Comparison of ENCODE assay signal across 23 cellular contexts in the genomic region with DNA sequence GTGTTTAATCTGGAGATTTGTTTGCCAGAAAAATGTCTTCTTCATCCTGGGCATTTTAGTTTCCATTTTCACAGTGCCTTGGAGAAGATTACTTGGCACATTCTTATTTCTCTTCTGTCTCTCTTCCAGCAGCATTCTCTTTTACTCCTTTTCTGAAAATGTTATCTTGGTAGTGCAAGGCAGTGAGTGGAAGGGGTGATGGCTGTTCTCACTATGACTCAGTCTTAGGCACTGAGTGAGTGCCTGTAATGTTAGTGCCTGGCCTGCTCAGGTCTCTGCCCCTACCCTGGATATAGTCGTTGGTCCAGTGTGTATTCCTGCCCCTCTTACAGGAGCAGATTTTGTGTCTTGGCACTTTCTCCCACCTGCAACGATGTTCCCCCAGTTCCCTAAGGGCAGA. TPM values are rescaled to one million over a fixed set of nuclear protein-coding genes. Genes with fewer than 3 reads are reported as not detected.
A peak's percentile ranks its signal among the peaks of the same experiment; 100 is the strongest.
DNase-seq lines count a peak whose midpoint lies in the region; ATAC-seq and TF ChIP-seq lines count a peak whose summit lies in the region.
"Had no signal": no experiment of that assay in that cellular context is flagged by ENCODE, and none has a peak within 500 bp of the region (broad histone marks: within the 10 kb centered on the region; RNA-seq: fewer than 3 reads in every experiment).

No MANE protein-coding gene starts in this region.

- H3K23ac ChIP-seq in mesenchymal stem cell (ENCODE audit: low read length in 2 of 2) = no peak overlapping the region

- H3K79me1 ChIP-seq in mesenchymal stem cell (replicated peaks; ENCODE audit: low read length, poor library complexity, severe bottlenecking) = no peaks in the 10 kb centered on the region

- WGBS in mesenchymal stem cell = 92% methylated on average over 2 of the region's 2 CpGs

- H3K9me3 Mint-ChIP-seq in natural killer cell treated with Interleukin-12 subunit alpha and Interleukin-12 subunit beta and Interleukin-15 and Interleukin-18, amount 100 ng/mL, for 72 hours = no peaks in the 10 kb centered on the region
- H3K9me3 Mint-ChIP-seq in natural killer cell = no peaks in the 10 kb centered on the region
- H3K9me3 Mint-ChIP-seq: CD8-positive, alpha-beta memory T cell; endodermal cell; GM23338; neural crest cell; T-helper 2 cell treated with Interferon-gamma antibody and Interleukin-4, amounts not matched to agents 5 μg/mL and 100 μg/mL, for 36 hours had no signal

- H3K18ac ChIP-seq in mesenchymal stem cell (ENCODE audit: low read depth in 1 of 2, low read length in 2 of 2) = peak overlapping the region in 1 of 2 experiments; percentile 16

- H3K27me3 ChIP-seq in mesenchymal stem cell (ENCODE audit: control insufficient read depth in 1 of 2, insufficient read depth in 1 of 2, low read length in 2 of 2) = no peaks in the 10 kb centered on the region
- H3K27me3 ChIP-seq: colonic mucosa, tibial nerve had no signal

- peak overlapping the region; percentile 55 for H4K8ac ChIP-seq in mesenchymal stem cell (ENCODE audit: low read length)

- peak overlapping the region in 1 of 2 experiments; percentile 45 for H2BK12ac ChIP-seq in mesenchymal stem cell (ENCODE audit: low read length in 2 of 2)

- no peak overlapping the region for H3K4ac ChIP-seq in mesenchymal stem cell (ENCODE audit: low read depth in 1 of 2, low read length in 2 of 2)

- H2BK120ac ChIP-seq in mesenchymal stem cell (ENCODE audit: low read depth, low read length) = no peak overlapping the region

- no peak overlapping the region for H3K9ac ChIP-seq in mesenchymal stem cell (ENCODE audit: low read length)

- no peak overlapping the region for H3K27ac Mint-ChIP-seq in natural killer cell treated with Interleukin-12 subunit alpha and Interleukin-12 subunit beta and Interleukin-15 and Interleukin-18, amount 100 ng/mL, for 72 hours
- H3K27ac Mint-ChIP-seq in natural killer cell = no peak overlapping the region
- H3K27ac Mint-ChIP-seq: endodermal cell; GM23338; progenitor cell of endocrine pancreas; T-helper 2 cell treated with Interferon-gamma antibody and Interleukin-4, amounts not matched to agents 5 μg/mL and 100 μg/mL, for 36 hours had no signal

- H3K4me2 ChIP-seq in mesenchymal stem cell (ENCODE audit: low read length, poor library complexity, severe bottlenecking) = no peak overlapping the region
- H3K4me2 ChIP-seq: GM23338 had no signal

- no peak overlapping the region for H2BK15ac ChIP-seq in mesenchymal stem cell (ENCODE audit: low read depth, poor library complexity, severe bottlenecking)

- DNase-seq in natural killer cell treated with Interleukin-12 subunit alpha and Interleukin-12 subunit beta and Interleukin-15 and Interleukin-18, amount 100 ng/mL, for 72 hours (ENCODE audit: low spot score) = no peak
- DNase-seq in natural killer cell = no peak
- peak; percentile 14 for DNase-seq in mesenchymal stem cell
- DNase-seq in substantia nigra (lab: John Stamatoyannopoulos, UW) = no peak
- DNase-seq in NCI-H2227 (lab: John Stamatoyannopoulos, UW; ENCODE audit: unreplicated experiment) = no peak
- DNase-seq: activated CD4-positive, alpha-beta T cell treated with anti-CD3 and anti-CD28 coated beads, Interleukin-2, amount 50 U/mL, for 4 hours; CD8-positive, alpha-beta memory T cell; colonic mucosa; DMS79 treated with DMSO at 0.1 percent for 48 hours; endodermal cell; mesendoderm; NCI-H1694 treated with DMSO at 0.1 percent for 48 hours; WERI-Rb-1 had no signal

- no peak overlapping the region for H2BK5ac ChIP-seq in mesenchymal stem cell (ENCODE audit: low read depth, low read length, poor library complexity, severe bottlenecking)

- H4K91ac ChIP-seq in mesenchymal stem cell (ENCODE audit: low read length) = peak overlapping the region; percentile 52

- TF ChIP-seq CTCF in natural killer cell (IDR thresholded peaks at IDR 0.05) = no peak

- H3K27ac ChIP-seq in mesenchymal stem cell (ENCODE audit: low read length, poor library complexity, severe bottlenecking) (no peak overlapping the region), substantia nigra (ENCODE audit: low read depth, low read length, poor library complexity, severe bottlenecking) (no peak overlapping the region)
- H3K27ac ChIP-seq: colonic mucosa, WERI-Rb-1 had no signal

- H3K14ac ChIP-seq in mesenchymal stem cell (ENCODE audit: low read length in 2 of 2) = no peak overlapping the region

- peaks cover 5 to 17% of the 10 kb centered on the region in 2 donors for H3K4me1 Mint-ChIP-seq in natural killer cell treated with Interleukin-12 subunit alpha and Interleukin-12 subunit beta and Interleukin-15 and Interleukin-18, amount 100 ng/mL, for 72 hours (ENCODE audit: low read depth in 2 of 2)
- no peaks in the 10 kb centered on the region for H3K4me1 Mint-ChIP-seq in natural killer cell
- H3K4me1 Mint-ChIP-seq: GM23338 had no signal

- no peaks in the 10 kb centered on the region for H3K9me3 ChIP-seq in mesenchymal stem cell (ENCODE audit: control insufficient read depth, low read length)
- H3K9me3 ChIP-seq: colonic mucosa, tibial nerve had no signal

- H3K27me3 Mint-ChIP-seq in natural killer cell treated with Interleukin-12 subunit alpha and Interleukin-12 subunit beta and Interleukin-15 and Interleukin-18, amount 100 ng/mL, for 72 hours = peaks cover 0 to 10% of the 10 kb centered on the region in 2 donors
- H3K27me3 Mint-ChIP-seq in natural killer cell (ENCODE audit: low read depth in 2 of 2) = peaks cover 16 to 29% of the 10 kb centered on the region in 2 donors
- H3K27me3 Mint-ChIP-seq: progenitor cell of endocrine pancreas had no signal

- H3K4me1 ChIP-seq in mesenchymal stem cell (ENCODE audit: control insufficient read depth, insufficient read depth, low read depth, low read length) = no peaks in the 10 kb centered on the region
- H3K4me1 ChIP-seq: colonic mucosa had no signal

- intact Hi-C loops in natural killer cell (cut with micrococcal nuclease) = no loop called here

- H3K4me3 ChIP-seq in mesenchymal stem cell (ENCODE audit: insufficient read depth in 1 of 2, low read depth in 1 of 2, low read length in 2 of 2) = no peak overlapping the region
- H3K4me3 ChIP-seq: colonic mucosa, GM23338, tibial nerve had no signal

- peak; percentile 62 to 81 for ATAC-seq in natural killer cell treated with Interleukin-12 subunit alpha and Interleukin-12 subunit beta and Interleukin-15 and Interleukin-18, amount 100 ng/mL, for 72 hours
- no peak for ATAC-seq in natural killer cell
- ATAC-seq in HG03432 (IDR thresholded peaks at IDR 0.05; ENCODE audit: unreplicated experiment) = peak; percentile 27
- no peak for ATAC-seq in HG02642 (IDR thresholded peaks at IDR 0.05; ENCODE audit: poor library complexity, unreplicated experiment)
- ATAC-seq: GM23338 had no signal

- H2AK5ac ChIP-seq in mesenchymal stem cell (ENCODE audit: low read length, severe bottlenecking) = no peak overlapping the region

- H3K4me3 Mint-ChIP-seq in natural killer cell treated with Interleukin-12 subunit alpha and Interleukin-12 subunit beta and Interleukin-15 and Interleukin-18, amount 100 ng/mL, for 72 hours = no peak overlapping the region
- no peak overlapping the region for H3K4me3 Mint-ChIP-seq in natural killer cell
- H3K4me3 Mint-ChIP-seq: endodermal cell; GM23338; neural crest cell; T-helper 2 cell treated with Interferon-gamma antibody and Interleukin-4, amounts not matched to agents 5 μg/mL and 100 μg/mL, for 36 hours had no signal

- H3K36me3 ChIP-seq in mesenchymal stem cell (ENCODE audit: control insufficient read depth in 1 of 2, insufficient read depth in 2 of 2, low read depth in 1 of 2, low read length in 2 of 2) = no peaks in the 10 kb centered on the region
- H3K36me3 ChIP-seq: colonic mucosa, tibial nerve, WERI-Rb-1 had no signal

- no peaks in the 10 kb centered on the region for H3K36me3 Mint-ChIP-seq in natural killer cell treated with Interleukin-12 subunit alpha and Interleukin-12 subunit beta and Interleukin-15 and Interleukin-18, amount 100 ng/mL, for 72 hours
- no peaks in the 10 kb centered on the region for H3K36me3 Mint-ChIP-seq in natural killer cell

- no peak overlapping the region for H2AFZ ChIP-seq in mesenchymal stem cell (ENCODE audit: low read depth, low read length)
- H2AFZ ChIP-seq: GM23338 had no signal

RNA-seq across cellular contexts. Expression of gene CLECL1, which starts 13.1 kb away (rescaled TPM):
- 1 to 10 TPM; 1.3 to 2.8 TPM for total RNA-seq in natural killer cell treated with Interleukin-12 subunit alpha and Interleukin-12 subunit beta and Interleukin-15 and Interleukin-18, amount 100 ng/mL, for 72 hours
- total RNA-seq in natural killer cell = 1 to 10 TPM in 1 of 3 donors, under 1 TPM in 2; 0.64 to 1.5 (median 0.72) TPM
- polyA plus RNA-seq in mesenchymal stem cell (2013, experiment 1 of 2) = not detected
- polyA plus RNA-seq in mesenchymal stem cell (2013, experiment 2 of 2) = not detected
- total RNA-seq: endodermal cell, fibroblast of lung, glomerular endothelial cell, GM23338, NCI-H460, neural crest cell, progenitor cell of endocrine pancreas, tibial nerve had no signal
- polyA plus RNA-seq: fibroblast of lung, GM23338 had no signal

RNA-seq across cellular contexts. Expression of gene CD69, which starts 40.9 kb away (rescaled TPM):
- 10 to 100 TPM; 53.6 to 55.6 TPM for total RNA-seq in natural killer cell treated with Interleukin-12 subunit alpha and Interleukin-12 subunit beta and Interleukin-15 and Interleukin-18, amount 100 ng/mL, for 72 hours
- 1,000 to 10,000 TPM in 1 of 3 donors, 100 to 1,000 TPM in 2; 739 to 1,541 (median 990) TPM for total RNA-seq in natural killer cell
- polyA plus RNA-seq in mesenchymal stem cell (2013, experiment 1 of 2) = 4.8 TPM
- polyA plus RNA-seq in mesenchymal stem cell (2013, experiment 2 of 2) = 5.2 TPM
- total RNA-seq: endodermal cell, fibroblast of lung, GM23338, NCI-H460, neural crest cell, progenitor cell of endocrine pancreas had no signal
- polyA plus RNA-seq: fibroblast of lung, GM23338 had no signal

RNA-seq across cellular contexts. Expression of gene CLEC2D, which starts 50.3 kb away (rescaled TPM):
- 100 to 1,000 TPM in 1 of 2 donors, 10 to 100 TPM in 1; 95.2 to 122 TPM for total RNA-seq in natural killer cell treated with Interleukin-12 subunit alpha and Interleukin-12 subunit beta and Interleukin-15 and Interleukin-18, amount 100 ng/mL, for 72 hours
- 100 to 1,000 TPM; 140 to 219 (median 209) TPM for total RNA-seq in natural killer cell
- 2.4 TPM for polyA plus RNA-seq in mesenchymal stem cell (2013, experiment 1 of 2)
- polyA plus RNA-seq in mesenchymal stem cell (2013, experiment 2 of 2) = 2.9 TPM

Comparison
In these comparisons a context has a peak if more than half of its experiments do, and no peak if none do; other contexts are left out.
1. ATAC-seq: peak in natural killer cell treated with Interleukin-12 subunit alpha and Interleukin-12 subunit beta and Interleukin-15 and Interleukin-18, amount 100 ng/mL, for 72 hours (2 of 2) and HG03432 (single experiment); none in natural killer cell (0 of 3) and HG02642 (single experiment).
2. RNA of gene CD69, which starts 40.9 kb away (total RNA-seq): 739 to 1,541 TPM in natural killer cell; 53.6 to 55.6 TPM in natural killer cell treated with Interleukin-12 subunit alpha and Interleukin-12 subunit beta and Interleukin-15 and Interleukin-18, amount 100 ng/mL, for 72 hours; every median in the first group is over 10 times any median in the second.